Comparison of ENCODE assay signal across 24 cellular contexts in genomic region chrX:135557344-135557743, GRCh38.
"Had no signal": no experiment of that assay in that cellular context is flagged by ENCODE, and none has a peak within 500 bp of the region (broad histone marks: within the 10 kb centered on the region; RNA-seq: fewer than 3 reads in every experiment).

No MANE protein-coding gene starts in this region.

- H3K4me1 Mint-ChIP-seq: activated naive CD4-positive, alpha-beta T cell treated with anti-CD3 and anti-CD28 coated beads, Interleukin-2, amount 10 ng/mL, durations not matched to agents 7 days and 5 days; activated naive CD8-positive, alpha-beta T cell treated with anti-CD3 and anti-CD28 coated beads for 36 hours; T-cell had no signal

- DNase-seq: activated CD4-positive, alpha-beta memory T cell treated with anti-CD3 and anti-CD28 coated beads for 36 hours; activated CD4-positive, alpha-beta T cell treated with anti-CD3 and anti-CD28 coated beads for 48 hours; activated CD4-positive, CD25-positive, alpha-beta regulatory T cell treated with anti-CD3 and anti-CD28 coated beads, Interleukin-2, amount 50 U/mL, for 72 hours; activated CD8-positive, alpha-beta memory T cell treated with anti-CD3 and anti-CD28 coated beads for 24 hours; activated gamma-delta T cell treated with Interleukin-2 at 50 U/mL for 16 hours; activated naive CD4-positive, alpha-beta T cell treated with anti-CD3 and anti-CD28 coated beads, Interleukin-2, amount 10 ng/mL, durations not matched to agents 7 days and 5 days; activated naive CD8-positive, alpha-beta T cell treated with anti-CD3 and anti-CD28 coated beads for 36 hours; activated T-cell treated with anti-CD3 and anti-CD28 coated beads, Interleukin-2, amount 50 U/mL, for 48 hours; cerebellar nuclear complex; Kasumi-1; NCI-H1092; NCI-H1417; NCI-H1930; NCI-H2171; NCI-H2227 treated with DMSO at 0.1 percent for 48 hours; NCI-H526 treated with DMSO at 0.1 percent for 48 hours; NCI-H82; SIG-M5; T-cell; T-helper 2 cell; T1000 had no signal

- ATAC-seq: K562, T-cell, WTC11 had no signal

- H3K27ac Mint-ChIP-seq: activated CD4-positive, alpha-beta memory T cell treated with anti-CD3 and anti-CD28 coated beads for 36 hours; activated naive CD4-positive, alpha-beta T cell treated with anti-CD3 and anti-CD28 coated beads, Interleukin-2, amount 10 ng/mL, durations not matched to agents 7 days and 5 days; activated naive CD8-positive, alpha-beta T cell treated with anti-CD3 and anti-CD28 coated beads for 36 hours; activated T-helper 2 cell treated with anti-CD3 and anti-CD28 coated beads, Interferon-gamma antibody, Interleukin-2, Interleukin-4, amounts not matched to agents 10 μg/mL and 5 μg/mL and 100 μg/mL, durations not matched to agents 14 hours and 24 hours and 36 hours; T-cell; WTC11 had no signal

- H3K4me3 Mint-ChIP-seq: activated CD4-positive, alpha-beta memory T cell treated with anti-CD3 and anti-CD28 coated beads for 36 hours; activated naive CD4-positive, alpha-beta T cell treated with anti-CD3 and anti-CD28 coated beads, Interleukin-2, amount 10 ng/mL, durations not matched to agents 7 days and 5 days; activated naive CD8-positive, alpha-beta T cell treated with anti-CD3 and anti-CD28 coated beads for 36 hours; T-cell; WTC11 had no signal

- H3K9me3 Mint-ChIP-seq: activated naive CD4-positive, alpha-beta T cell treated with anti-CD3 and anti-CD28 coated beads, Interleukin-2, amount 10 ng/mL, durations not matched to agents 7 days and 5 days had no signal

- FAIRE-seq: K562 had no signal

- H3K27me3 Mint-ChIP-seq: activated CD4-positive, alpha-beta memory T cell treated with anti-CD3 and anti-CD28 coated beads for 36 hours; activated naive CD4-positive, alpha-beta T cell treated with anti-CD3 and anti-CD28 coated beads, Interleukin-2, amount 10 ng/mL, durations not matched to agents 7 days and 5 days; activated naive CD8-positive, alpha-beta T cell treated with anti-CD3 and anti-CD28 coated beads for 36 hours had no signal

- H3K36me3 Mint-ChIP-seq: WTC11 had no signal
